8 cellular contexts compared by ENCODE assay signal in the genomic region with DNA sequence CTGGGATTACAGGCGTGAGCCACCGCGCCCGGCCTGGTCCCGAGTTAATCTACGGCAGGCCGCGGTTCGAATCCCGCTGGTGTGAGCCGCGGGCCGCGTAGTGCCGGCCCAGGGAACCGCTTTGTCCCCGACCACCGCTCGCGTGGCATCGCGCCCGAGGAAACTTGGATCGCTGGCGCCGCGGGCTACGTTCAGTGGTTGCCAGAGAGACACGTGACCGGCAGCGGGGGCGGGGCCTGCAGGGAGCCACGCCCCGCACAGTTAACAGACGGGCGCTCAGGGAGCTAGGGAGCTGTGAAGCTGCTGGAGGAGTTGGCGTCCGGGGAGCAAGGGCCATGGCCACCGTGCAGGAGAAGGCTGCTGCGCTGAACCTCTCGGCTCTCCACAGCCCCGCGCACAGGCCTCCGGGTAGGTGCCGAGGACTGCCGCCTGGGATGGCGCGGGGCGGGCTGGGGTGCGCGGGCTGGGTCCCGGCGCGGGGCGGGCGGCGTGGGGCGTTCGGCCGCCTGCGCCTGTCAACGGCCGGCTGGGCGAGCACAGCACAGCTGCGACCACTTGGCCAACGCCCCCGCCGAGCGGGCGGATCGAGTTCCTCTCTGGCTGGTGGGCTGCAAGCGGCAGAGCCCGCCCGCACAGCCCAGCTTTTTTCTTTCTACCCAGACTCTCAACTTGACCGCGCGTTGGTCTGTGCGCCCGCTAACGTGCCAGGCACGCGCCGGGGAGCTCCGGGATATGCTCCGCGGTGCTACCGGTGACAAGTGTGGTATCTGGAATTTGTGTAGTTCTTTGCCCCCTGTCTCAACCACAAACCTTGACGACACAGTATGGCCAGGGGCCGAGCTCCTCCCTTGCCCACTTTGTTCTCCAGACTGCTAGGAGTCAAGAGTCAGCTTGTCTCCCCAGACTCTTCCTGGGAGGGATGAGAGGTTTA. TPM values are rescaled to one million over a fixed set of nuclear protein-coding genes. Genes with fewer than 3 reads are reported as not detected.
DNase-seq lines count a peak whose midpoint lies in the region; ATAC-seq lines count a peak whose summit lies in the region.

A gene (plus strand): TSS at position 258 of the 931 bp plus-strand sequence. CDS start 78 bp downstream, at position 336.

- peaks cover 53% of the 10 kb centered on the region for H3K4me1 Mint-ChIP-seq in activated naive CD4-positive, alpha-beta T cell treated with anti-CD3 and anti-CD28 coated beads for 36 hours (ENCODE audit: low read depth)

- H3K36me3 ChIP-seq in SJCRH30, result no peaks in the 10 kb centered on the region

- CTCF ChIA-PET in activated naive CD4-positive, alpha-beta T cell treated with anti-CD3 and anti-CD28 coated beads for 36 hours (lab: Charles Lee), result interaction anchor here (1.0 to 1.2 kb wide), 4 partner anchors 47 to 207 kb away, joined by 3 to 6 read pairs (median 6); no protein-coding TSS in a partner anchor

- H3K4me3 Mint-ChIP-seq in activated naive CD4-positive, alpha-beta T cell treated with anti-CD3 and anti-CD28 coated beads for 36 hours, result peak within 1 kb of the TSS; percentile 84

- ATAC-seq in GM21723 (IDR thresholded peaks at IDR 0.05; ENCODE audit: unreplicated experiment), result peak; percentile 62

- H3K4me1 ChIP-seq in SJCRH30, result peaks cover 10% of the 10 kb centered on the region

- H3K4me3 ChIP-seq in SJCRH30, result peak within 1 kb of the TSS; percentile 65

- no peaks in the 10 kb centered on the region for H3K27me3 ChIP-seq in SJCRH30

- no peaks in the 10 kb centered on the region for H3K9me3 Mint-ChIP-seq in activated naive CD4-positive, alpha-beta T cell treated with anti-CD3 and anti-CD28 coated beads for 36 hours

- H3K36me3 Mint-ChIP-seq in activated naive CD4-positive, alpha-beta T cell treated with anti-CD3 and anti-CD28 coated beads for 36 hours (ENCODE audit: low read depth), result no peaks in the 10 kb centered on the region

- H3K27me3 Mint-ChIP-seq in activated naive CD4-positive, alpha-beta T cell treated with anti-CD3 and anti-CD28 coated beads for 36 hours (ENCODE audit: low read depth), result peaks cover 9% of the 10 kb centered on the region

- H3K27ac ChIP-seq in SJCRH30, result peak within 1 kb of the TSS; percentile 71

- intact Hi-C loops in activated naive CD4-positive, alpha-beta T cell treated with anti-CD3 and anti-CD28 coated beads for 36 hours (cut with micrococcal nuclease), result loop anchor here (1.0 to 10.0 kb wide), 3 partner anchors 23 to 1229 kb away; a partner anchor contains a TSS

- peak; percentile 58 for DNase-seq in DMS53 treated with DMSO at 0.1 percent for 48 hours (lab: John Stamatoyannopoulos, UW; ENCODE audit: unreplicated experiment)
- DNase-seq in Kasumi-1 (lab: John Stamatoyannopoulos, UW), result peak; percentile 92
- peak; percentile 95 to 97 for DNase-seq in SJCRH30
- peak; percentile 84 for DNase-seq in activated naive CD4-positive, alpha-beta T cell treated with anti-CD3 and anti-CD28 coated beads for 36 hours
- DNase-seq in glomerular visceral epithelial cell (ENCODE audit: extremely low spot score), result peak; percentile 86
- peak; percentile 42 for DNase-seq in non-pigmented ciliary epithelial cell (ENCODE audit: low read depth)
- DNase-seq in stromal cell of bone marrow (ENCODE audit: low read depth), result peak; percentile 76

- no peaks in the 10 kb centered on the region for H3K9me3 ChIP-seq in SJCRH30 (replicated peaks)

- H3K27ac Mint-ChIP-seq in activated naive CD4-positive, alpha-beta T cell treated with anti-CD3 and anti-CD28 coated beads for 36 hours, result no peak within 1 kb of the TSS

RNA-seq across cellular contexts. Expression of the gene that starts here (rescaled TPM):
- total RNA-seq in SJCRH30 (2014; rRNA removed; shearing (Covaris generic)), result 18.3 and 21.8 TPM in 2 replicates
- 1 to 10 TPM; 2.2 to 2.5 TPM for total RNA-seq in activated naive CD4-positive, alpha-beta T cell treated with anti-CD3 and anti-CD28 coated beads for 36 hours

Comparison
In these comparisons a context has a peak if more than half of its experiments do, and no peak if none do; other contexts are left out.
1. Peak in every context shown above with its lines: DNase-seq, ATAC-seq, H3K4me3 ChIP-seq and H3K27ac ChIP-seq.
2. DNase-seq: peak in every context shown above with its lines; median percentile 96 in SJCRH30; 92 in Kasumi-1; 86 in glomerular visceral epithelial cell; 84 in activated naive CD4-positive, alpha-beta T cell treated with anti-CD3 and anti-CD28 coated beads for 36 hours; 76 in stromal cell of bone marrow; 58 in DMS53 treated with DMSO at 0.1 percent for 48 hours; 42 in non-pigmented ciliary epithelial cell.